14 cellular contexts compared by ENCODE assay signal in genomic region chrX:72114306-72114705, GRCh38.
"Had no signal": no experiment of that assay in that cellular context is flagged by ENCODE, and none has a peak within 500 bp of the region (broad histone marks: within the 10 kb centered on the region; RNA-seq: fewer than 3 reads in every experiment).

No MANE protein-coding gene starts in this region.

- DNase-seq: activated CD4-positive, alpha-beta T cell treated with anti-CD3 and anti-CD28 coated beads, Interleukin-2, amount 10 ng/mL, durations not matched to agents 7 days and 5 days; activated CD4-positive, CD25-positive, alpha-beta regulatory T cell; activated effector memory CD4-positive, alpha-beta T cell treated with anti-CD3 and anti-CD28 coated beads, Interleukin-2, amount 50 U/mL, for 16 hours; activated T-cell treated with anti-CD3 and anti-CD28 coated beads, Interleukin-2, amount 50 U/mL, for 1 hour; amygdala; foreskin keratinocyte; heart left ventricle; natural killer cell; stimulated activated CD4-positive, alpha-beta T cell treated with anti-CD3 and anti-CD28 coated beads, Interleukin-4, amount 100 ng/mL, for 24 hours; stimulated activated naive CD8-positive, alpha-beta T cell treated with anti-CD3 and anti-CD28 coated beads, Interleukin-15, amount 100 ng/mL, for 72 hours had no signal

- H3K4me3 ChIP-seq: heart left ventricle, vagina had no signal

- H3K27ac Mint-ChIP-seq: activated CD4-positive, alpha-beta T cell treated with anti-CD3 and anti-CD28 coated beads, Interleukin-2, amount 10 ng/mL, durations not matched to agents 7 days and 5 days; activated naive CD4-positive, alpha-beta T cell treated with anti-CD3 and anti-CD28 coated beads, Interleukin-2, amount 50 U/mL, for 72 hours; stimulated activated naive CD8-positive, alpha-beta T cell treated with anti-CD3 and anti-CD28 coated beads, Interleukin-15, amount 100 ng/mL, for 72 hours had no signal

- H3K4me3 Mint-ChIP-seq: activated CD4-positive, alpha-beta T cell treated with anti-CD3 and anti-CD28 coated beads, Interleukin-2, amount 10 ng/mL, durations not matched to agents 7 days and 5 days; brain; natural killer cell; stimulated activated naive CD8-positive, alpha-beta T cell treated with anti-CD3 and anti-CD28 coated beads, Interleukin-15, amount 100 ng/mL, for 72 hours had no signal

- H3K9me3 ChIP-seq: heart left ventricle, vagina had no signal

- H3K9me3 Mint-ChIP-seq: activated CD4-positive, alpha-beta T cell treated with anti-CD3 and anti-CD28 coated beads, Interleukin-2, amount 10 ng/mL, durations not matched to agents 7 days and 5 days; activated naive CD4-positive, alpha-beta T cell treated with anti-CD3 and anti-CD28 coated beads, Interleukin-2, amount 50 U/mL, for 72 hours; brain; natural killer cell; stimulated activated naive CD8-positive, alpha-beta T cell treated with anti-CD3 and anti-CD28 coated beads, Interleukin-15, amount 100 ng/mL, for 72 hours had no signal

- H3K27me3 ChIP-seq: foreskin keratinocyte, vagina had no signal

- H3K4me1 Mint-ChIP-seq: activated CD4-positive, alpha-beta T cell treated with anti-CD3 and anti-CD28 coated beads, Interleukin-2, amount 10 ng/mL, durations not matched to agents 7 days and 5 days; stimulated activated naive CD8-positive, alpha-beta T cell treated with anti-CD3 and anti-CD28 coated beads, Interleukin-15, amount 100 ng/mL, for 72 hours had no signal

- H3K4me1 ChIP-seq: foreskin keratinocyte, vagina had no signal

- FAIRE-seq: islet of Langerhans had no signal

- H3K27ac ChIP-seq: foreskin keratinocyte, vagina had no signal

- H3K36me3 Mint-ChIP-seq: activated naive CD4-positive, alpha-beta T cell treated with anti-CD3 and anti-CD28 coated beads, Interleukin-2, amount 50 U/mL, for 72 hours; brain; natural killer cell had no signal

- H3K36me3 ChIP-seq: heart left ventricle, vagina had no signal
